13 cellular contexts compared by ENCODE assay signal in genomic region chr11:67674442-67674871, GRCh38. TPM values are rescaled to one million over a fixed set of nuclear protein-coding genes. Genes with fewer than 3 reads are reported as not detected.
A peak's percentile ranks its signal among the peaks of the same experiment; 100 is the strongest.
DNase-seq lines count a peak whose midpoint lies in the region; ATAC-seq and TF ChIP-seq lines count a peak whose summit lies in the region.
"Had no signal": no experiment of that assay in that cellular context is flagged by ENCODE, and none has a peak within 500 bp of the region (broad histone marks: within the 10 kb centered on the region; RNA-seq: fewer than 3 reads in every experiment).

ALDH3B2 (minus strand) TSS chr11:67674623; CDS start chr11:67666935, 7,688 bp downstream.

- H3K36me3 Mint-ChIP-seq in Caco-2 (ENCODE audit: insufficient read depth, unreplicated experiment) (no peaks in the 10 kb centered on the region), nephron progenitor cell (ENCODE audit: low read depth) (no peaks in the 10 kb centered on the region)

- no peaks in the 10 kb centered on the region for H3K36me3 ChIP-seq in Caco-2 (ENCODE audit: control insufficient read depth, insufficient read depth, low read length)
- H3K36me3 ChIP-seq: ovary had no signal

- H3K27ac Mint-ChIP-seq in Caco-2 (ENCODE audit: unreplicated experiment) = peak within 1 kb of the TSS; percentile 74
- peak within 1 kb of the TSS; percentile 14 for H3K27ac Mint-ChIP-seq in nephron progenitor cell
- H3K27ac Mint-ChIP-seq: activated CD8-positive, alpha-beta T cell treated with anti-CD3 and anti-CD28 coated beads for 36 hours; T-helper 2 cell treated with Interferon-gamma antibody and Interleukin-4, amounts not matched to agents 5 μg/mL and 100 μg/mL, for 36 hours had no signal

- CTCF ChIA-PET in Caco-2 (lab: Charles Lee) (interaction anchor here (1.0 to 1.9 kb wide), 3 partner anchors 9 to 44 kb away, joined by 3 to 6 read pairs (median 5); partner anchors contain the start of gene NUDT8), GM10248 (lab: Yijun Ruan, JAX) (interaction anchor here (4.2 kb wide), 1 partner anchor 45 kb away, joined by 17 read pairs; the partner anchor contains the start of gene NUDT8)

- peaks cover 19% of the 10 kb centered on the region for H3K4me1 ChIP-seq in Caco-2

- H3K9me3 Mint-ChIP-seq in Caco-2 (ENCODE audit: unreplicated experiment) (peaks cover 10% of the 10 kb centered on the region), nephron progenitor cell (peaks cover 21% of the 10 kb centered on the region)
- H3K9me3 Mint-ChIP-seq: activated CD8-positive, alpha-beta T cell treated with anti-CD3 and anti-CD28 coated beads for 36 hours had no signal

- H3K4me3 Mint-ChIP-seq in Caco-2 (ENCODE audit: unreplicated experiment) = peak within 1 kb of the TSS; percentile 57
- H3K4me3 Mint-ChIP-seq in nephron progenitor cell = no peak within 1 kb of the TSS
- H3K4me3 Mint-ChIP-seq: activated CD8-positive, alpha-beta T cell treated with anti-CD3 and anti-CD28 coated beads for 36 hours; T-helper 2 cell treated with Interferon-gamma antibody and Interleukin-4, amounts not matched to agents 5 μg/mL and 100 μg/mL, for 36 hours had no signal

- H3K9me3 ChIP-seq in Caco-2 = peaks cover 8% of the 10 kb centered on the region
- H3K9me3 ChIP-seq: ovary had no signal

- POLR2A ChIA-PET in Caco-2 (lab: Charles Lee) (no interaction called here), GM10248 (lab: Yijun Ruan, JAX) (no interaction called here)

- ATAC-seq in esophagus mucosa (peak; percentile 99), HG02981 (IDR thresholded peaks at IDR 0.05; ENCODE audit: unreplicated experiment) (no peak), GM18520 (IDR thresholded peaks at IDR 0.05; ENCODE audit: unreplicated experiment) (no peak), HG02588 (IDR thresholded peaks at IDR 0.05; ENCODE audit: unreplicated experiment) (no peak)
- ATAC-seq: activated CD8-positive, alpha-beta T cell treated with anti-CD3 and anti-CD28 coated beads for 36 hours; GM12878 had no signal

- peak; percentile 89 to 90 for DNase-seq in Caco-2
- DNase-seq in NCI-H510A (lab: John Stamatoyannopoulos, UW) = peak; percentile 85
- no peak for DNase-seq in nephron progenitor cell
- DNase-seq in GM10248 (ENCODE audit: extremely low spot score) = no peak
- DNase-seq: activated CD8-positive, alpha-beta T cell treated with anti-CD3 and anti-CD28 coated beads for 36 hours; activated naive CD4-positive, alpha-beta T cell; ovary had no signal

- intact Hi-C loops in Caco-2 (cut with micrococcal nuclease; ENCODE audit: unreplicated experiment) = loop anchor here (1.0 kb wide), 1 partner anchor 8 kb away; no protein-coding TSS in a partner anchor

- TF ChIP-seq CTCF in Caco-2 (IDR thresholded peaks at IDR 0.05; ENCODE audit: insufficient read depth in 1 of 2, low read depth in 1 of 2, low read length in 1 of 2, severe bottlenecking in 1 of 2, unreplicated experiment in 1 of 2) (no peak), nephron progenitor cell (IDR thresholded peaks at IDR 0.05) (no peak), GM10248 (IDR thresholded peaks at IDR 0.05; ENCODE audit: control extremely low read depth, extremely low read depth, low read depth, missing control alignments) (no peak)

- no TSS peak for BruUV-seq in Caco-2 (replicated peaks; lab: Mats Ljungman, UMichigan)

- no peak within 1 kb of the TSS for H3K4me3 ChIP-seq in Caco-2 (ENCODE audit: low read depth, low read length)
- H3K4me3 ChIP-seq: GM12878, ovary had no signal

- H3K27me3 Mint-ChIP-seq in Caco-2 (ENCODE audit: insufficient read depth, unreplicated experiment) (peaks cover 5% of the 10 kb centered on the region), nephron progenitor cell (ENCODE audit: low read depth, poor library complexity) (peaks cover 26% of the 10 kb centered on the region)

- no peaks in the 10 kb centered on the region for H3K27me3 ChIP-seq in Caco-2 (replicated peaks; ENCODE audit: control insufficient read depth, insufficient read depth, low read length)
- H3K27me3 ChIP-seq: ovary had no signal

- H3K4me1 Mint-ChIP-seq in Caco-2 (ENCODE audit: low read depth, unreplicated experiment) = peaks cover 14% of the 10 kb centered on the region
- no peaks in the 10 kb centered on the region for H3K4me1 Mint-ChIP-seq in nephron progenitor cell

RNA-seq across cellular contexts. Expression of gene ALDH3B2, which starts in this region (rescaled TPM):
- total RNA-seq in Caco-2 (2022) (0.26 and 0.54 TPM in 2 replicates), esophagus mucosa (206 TPM)
- total RNA-seq: activated CD8-positive, alpha-beta T cell treated with anti-CD3 and anti-CD28 coated beads for 36 hours had no signal

Comparison
In these comparisons a context has a peak if more than half of its experiments do, and no peak if none do; other contexts are left out.
1. RNA of gene ALDH3B2 (total RNA-seq): 206 TPM in esophagus mucosa (single experiment); 0.26 to 0.54 TPM in Caco-2; every median in the first group is over 100 times any median in the second.
2. Peak in DNase-seq in Caco-2; RNA of the gene not detected or under 1 TPM.